Comparison of ENCODE assay signal across 1 cellular context in genomic region chr20:23928353-23928752, GRCh38.
TF ChIP-seq lines count a peak whose summit lies in the region.

No MANE protein-coding gene starts in this region.

TF ChIP-seq in K562, 482 proteins besides CTCF, POLR2A, EP300 and RAD21:
- TF ChIP-seq CAMTA2 (CRISPR knock-in tag; conservative IDR thresholded peaks at IDR 0.05), result no peak
- no peak for TF ChIP-seq SAP30 (IDR thresholded peaks at IDR 0.05; ENCODE audit: borderline replicate concordance, insufficient read depth, low read depth, low read length, poor library complexity, severe bottlenecking)
- TF ChIP-seq CBFA2T3 (IDR thresholded peaks at IDR 0.05), result no peak
